Comparison of ENCODE assay signal across 19 cellular contexts in genomic region chr5:68431601-68432337, GRCh38.
"Had no signal": no experiment of that assay in that cellular context is flagged by ENCODE, and none has a peak within 500 bp of the region (broad histone marks: within the 10 kb centered on the region; RNA-seq: fewer than 3 reads in every experiment).

No MANE protein-coding gene starts in this region.

- H3K27ac Mint-ChIP-seq: activated CD4-positive, alpha-beta T cell treated with anti-CD3 and anti-CD28 coated beads, Interleukin-2, amount 10 ng/mL, durations not matched to agents 24 days and 14 days; activated CD8-positive, alpha-beta T cell treated with anti-CD3 and anti-CD28 coated beads, Interleukin-2, amount 10 ng/mL, durations not matched to agents 7 days and 5 days; activated T-helper 2 cell treated with anti-CD3 and anti-CD28 coated beads, Interferon-gamma antibody, Interleukin-2, Interleukin-4, amounts not matched to agents 10 μg/mL and 5 μg/mL and 100 μg/mL, durations not matched to agents 14 hours and 24 hours and 36 hours; effector memory CD8-positive, alpha-beta T cell had no signal

- H3K9me3 Mint-ChIP-seq: activated CD4-positive, alpha-beta T cell treated with anti-CD3 and anti-CD28 coated beads, Interleukin-2, amount 10 ng/mL, durations not matched to agents 24 days and 14 days; activated T-helper 2 cell treated with anti-CD3 and anti-CD28 coated beads, Interferon-gamma antibody, Interleukin-2, Interleukin-4, amounts not matched to agents 10 μg/mL and 5 μg/mL and 100 μg/mL, durations not matched to agents 14 hours and 24 hours and 36 hours; effector memory CD8-positive, alpha-beta T cell; natural killer cell; stimulated activated naive CD8-positive, alpha-beta T cell treated with anti-CD3 and anti-CD28 coated beads, Interleukin-15, amount 100 ng/mL, for 72 hours had no signal

- H3K36me3 ChIP-seq: adrenal gland, esophagus squamous epithelium, lower lobe of right lung, neutrophil, suprapubic skin, transverse colon, vagina had no signal

- H3K9me3 ChIP-seq: adrenal gland, esophagus squamous epithelium, lower lobe of right lung, neutrophil, suprapubic skin, transverse colon, vagina had no signal

- H3K27ac ChIP-seq: adrenal gland, esophagus squamous epithelium, hepatocyte, lower lobe of right lung, neutrophil, suprapubic skin, transverse colon, vagina had no signal

- H3K27me3 ChIP-seq: adrenal gland, esophagus squamous epithelium, hepatocyte, neutrophil, suprapubic skin, transverse colon, vagina had no signal

- H2AFZ ChIP-seq: hepatocyte had no signal

- H3K4me3 ChIP-seq: adrenal gland, esophagus squamous epithelium, hepatocyte, lower lobe of right lung, suprapubic skin, transverse colon, vagina had no signal

- H3K36me3 Mint-ChIP-seq: natural killer cell had no signal

- H3K79me2 ChIP-seq: hepatocyte had no signal

- H3K27me3 Mint-ChIP-seq: activated T-cell treated with anti-CD3 and anti-CD28 coated beads, Interleukin-2, amount 50 U/mL, for 24 hours; effector memory CD8-positive, alpha-beta T cell; stimulated activated naive CD8-positive, alpha-beta T cell treated with anti-CD3 and anti-CD28 coated beads, Interleukin-15, amount 100 ng/mL, for 72 hours had no signal

- H3K4me3 Mint-ChIP-seq: activated CD4-positive, alpha-beta T cell treated with anti-CD3 and anti-CD28 coated beads, Interleukin-2, amount 10 ng/mL, durations not matched to agents 24 days and 14 days; activated CD8-positive, alpha-beta T cell treated with anti-CD3 and anti-CD28 coated beads, Interleukin-2, amount 10 ng/mL, durations not matched to agents 7 days and 5 days; activated T-cell treated with anti-CD3 and anti-CD28 coated beads, Interleukin-2, amount 50 U/mL, for 24 hours; effector memory CD8-positive, alpha-beta T cell; natural killer cell had no signal

- H3K4me2 ChIP-seq: hepatocyte had no signal

- ATAC-seq: activated CD8-positive, alpha-beta T cell treated with anti-CD3 and anti-CD28 coated beads, Interleukin-2, amount 10 ng/mL, durations not matched to agents 7 days and 5 days; effector memory CD8-positive, alpha-beta T cell; lower lobe of right lung; natural killer cell; stimulated activated naive CD8-positive, alpha-beta T cell treated with anti-CD3 and anti-CD28 coated beads, Interleukin-15, amount 100 ng/mL, for 72 hours had no signal

- DNase-seq: activated CD4-positive, CD25-positive, alpha-beta regulatory T cell; activated CD8-positive, alpha-beta T cell treated with anti-CD3 and anti-CD28 coated beads, Interleukin-2, amount 10 ng/mL, durations not matched to agents 7 days and 5 days; activated T-cell treated with anti-CD3 and anti-CD28 coated beads, Interleukin-2, amount 50 U/mL, for 24 hours; adrenal gland; effector memory CD8-positive, alpha-beta T cell; esophagus squamous epithelium; lower lobe of right lung; natural killer cell; posterior cingulate gyrus; retina; stimulated activated CD4-positive, alpha-beta T cell treated with anti-CD3 and anti-CD28 coated beads, Interleukin-12 subunit alpha, Interleukin-12 subunit beta, amount 100 ng/mL, for 4 hours; stimulated activated naive CD8-positive, alpha-beta T cell treated with anti-CD3 and anti-CD28 coated beads, Interleukin-15, amount 100 ng/mL, for 72 hours; transverse colon had no signal
